In genomic region chr17:27473190-27473747, GRCh38 we compare ENCODE assay signal across 12 cellular contexts. TPM values are rescaled to one million over a fixed set of nuclear protein-coding genes. Genes with fewer than 3 reads are reported as not detected.
DNase-seq lines count a peak whose midpoint lies in the region; ATAC-seq and TF ChIP-seq lines count a peak whose summit lies in the region.
"Had no signal": no experiment of that assay in that cellular context is flagged by ENCODE, and none has a peak within 500 bp of the region (broad histone marks: within the 10 kb centered on the region; RNA-seq: fewer than 3 reads in every experiment).

No MANE protein-coding gene starts in this region.

- H3K36me3 Mint-ChIP-seq in activated naive CD4-positive, alpha-beta T cell treated with anti-CD3 and anti-CD28 coated beads for 36 hours (ENCODE audit: low read depth) = peaks cover 25% of the 10 kb centered on the region
- H3K36me3 Mint-ChIP-seq in activated B cell treated with CpG ODN at 0.5 μM for 24 hours (ENCODE audit: low read depth) (no peaks in the 10 kb centered on the region), glutamatergic neuron (ENCODE audit: unreplicated experiment) (no peaks in the 10 kb centered on the region), Caco-2 (ENCODE audit: insufficient read depth, unreplicated experiment) (no peaks in the 10 kb centered on the region)

- H3K27ac Mint-ChIP-seq in activated naive CD4-positive, alpha-beta T cell treated with anti-CD3 and anti-CD28 coated beads for 36 hours = peak overlapping the region; percentile 97
- peak overlapping the region; percentile 99 for H3K27ac Mint-ChIP-seq in activated B cell treated with CpG ODN at 0.5 μM for 24 hours
- H3K27ac Mint-ChIP-seq in glutamatergic neuron (ENCODE audit: unreplicated experiment) = peak overlapping the region; percentile 80
- no peak overlapping the region for H3K27ac Mint-ChIP-seq in Caco-2 (ENCODE audit: unreplicated experiment)

- no peaks in the 10 kb centered on the region for H3K27me3 ChIP-seq in thymus (ENCODE audit: control insufficient read depth, insufficient read depth)
- H3K27me3 ChIP-seq in Caco-2 (replicated peaks; ENCODE audit: control insufficient read depth, insufficient read depth, low read length) = no peaks in the 10 kb centered on the region
- H3K27me3 ChIP-seq: uterus had no signal

- POLR2A ChIA-PET in activated B cell treated with CpG ODN at 0.5 μM for 24 hours (lab: Charles Lee) = interaction anchor here (0.6 to 4.5 kb wide), 12 partner anchors 15 to 1080 kb away, joined by 3 to 61 read pairs (median 4); partner anchors contain the start of genes KSR1 and WSB1
- POLR2A ChIA-PET in Caco-2 (lab: Charles Lee) = no interaction called here

- H3K9me3 ChIP-seq in thymus (ENCODE audit: control insufficient read depth) (no peaks in the 10 kb centered on the region), Caco-2 (no peaks in the 10 kb centered on the region)
- H3K9me3 ChIP-seq: uterus had no signal

- H3K36me3 ChIP-seq in thymus (ENCODE audit: control insufficient read depth, insufficient read depth) (no peaks in the 10 kb centered on the region), Caco-2 (ENCODE audit: control insufficient read depth, insufficient read depth, low read length) (no peaks in the 10 kb centered on the region)
- H3K36me3 ChIP-seq: uterus had no signal

- CTCF ChIA-PET in activated naive CD4-positive, alpha-beta T cell treated with anti-CD3 and anti-CD28 coated beads for 36 hours (lab: Charles Lee) = interaction anchor here (0.6 to 6.4 kb wide), 10 partner anchors 18 to 140 kb away, joined by 3 to 43 read pairs (median 5); partner anchors contain the start of gene KSR1
- CTCF ChIA-PET in activated B cell treated with CpG ODN at 0.5 μM for 24 hours (lab: Charles Lee) = interaction anchor here (1.0 to 4.3 kb wide), 6 partner anchors 18 to 140 kb away, joined by 3 to 18 read pairs (median 3); partner anchors contain the start of gene KSR1
- CTCF ChIA-PET in Caco-2 (lab: Charles Lee) = interaction anchor here (1.1 to 3.9 kb wide), 2 partner anchors 18 to 130 kb away, joined by 3 to 16 read pairs; partner anchors contain the start of gene KSR1

- peak overlapping the region; percentile 45 for H3K4me3 Mint-ChIP-seq in activated naive CD4-positive, alpha-beta T cell treated with anti-CD3 and anti-CD28 coated beads for 36 hours
- H3K4me3 Mint-ChIP-seq in activated B cell treated with CpG ODN at 0.5 μM for 24 hours (peak overlapping the region; percentile 71), glutamatergic neuron (ENCODE audit: unreplicated experiment) (peak overlapping the region; percentile 66), Caco-2 (ENCODE audit: unreplicated experiment) (no peak overlapping the region)
- H3K4me3 Mint-ChIP-seq: brain had no signal

- H3K4me3 ChIP-seq in thymus (ENCODE audit: low read length) = no peak overlapping the region
- H3K4me3 ChIP-seq in Caco-2 (ENCODE audit: low read depth, low read length) = no peak overlapping the region
- H3K4me3 ChIP-seq: uterus had no signal

- TF ChIP-seq CTCF in activated B cell treated with CpG ODN at 0.5 μM for 24 hours (IDR thresholded peaks at IDR 0.05) = no peak
- TF ChIP-seq CTCF in glutamatergic neuron (IDR thresholded peaks at IDR 0.05; ENCODE audit: partially characterized antibody, unreplicated experiment) = no peak
- no peak for TF ChIP-seq CTCF in Caco-2 (IDR thresholded peaks at IDR 0.05; ENCODE audit: insufficient read depth in 1 of 2, low read depth in 1 of 2, low read length in 1 of 2, severe bottlenecking in 1 of 2, unreplicated experiment in 1 of 2)

- peak; percentile 65 for ATAC-seq in activated B cell treated with CpG ODN at 0.5 μM for 24 hours (ENCODE audit: low read depth)
- no peak for ATAC-seq in HG03565 (IDR thresholded peaks at IDR 0.05; ENCODE audit: unreplicated experiment)
- ATAC-seq in HG02840 (IDR thresholded peaks at IDR 0.05; ENCODE audit: low FRiP score, unreplicated experiment) = no peak

- DNase-seq in activated naive CD4-positive, alpha-beta T cell treated with anti-CD3 and anti-CD28 coated beads for 36 hours = no peak
- DNase-seq in activated naive CD4-positive, alpha-beta T cell treated with Interleukin-2 at 50 U/mL for 16 hours = no peak
- DNase-seq in activated B cell treated with CpG ODN at 0.5 μM for 24 hours (peak; percentile 56), glutamatergic neuron (no peak), Caco-2 (no peak)
- DNase-seq: NCI-H187 had no signal

- no peaks in the 10 kb centered on the region for H3K9me3 Mint-ChIP-seq in activated naive CD4-positive, alpha-beta T cell treated with anti-CD3 and anti-CD28 coated beads for 36 hours
- H3K9me3 Mint-ChIP-seq in activated B cell treated with CpG ODN at 0.5 μM for 24 hours = no peaks in the 10 kb centered on the region
- H3K9me3 Mint-ChIP-seq in glutamatergic neuron (ENCODE audit: unreplicated experiment) = peaks cover 13% of the 10 kb centered on the region
- H3K9me3 Mint-ChIP-seq in Caco-2 (ENCODE audit: unreplicated experiment) = no peaks in the 10 kb centered on the region
- H3K9me3 Mint-ChIP-seq: brain had no signal

- H3K4me1 ChIP-seq in thymus (ENCODE audit: control insufficient read depth, insufficient read depth, low read length) (peaks cover 5% of the 10 kb centered on the region), Caco-2 (no peaks in the 10 kb centered on the region)
- H3K4me1 ChIP-seq: parathyroid adenoma, uterus had no signal

- no TSS peak for BruUV-seq in Caco-2 (replicated peaks; lab: Mats Ljungman, UMichigan)

- H3K27me3 Mint-ChIP-seq in activated naive CD4-positive, alpha-beta T cell treated with anti-CD3 and anti-CD28 coated beads for 36 hours (ENCODE audit: low read depth) = no peaks in the 10 kb centered on the region
- H3K27me3 Mint-ChIP-seq in activated B cell treated with CpG ODN at 0.5 μM for 24 hours = no peaks in the 10 kb centered on the region
- peaks cover 18% of the 10 kb centered on the region for H3K27me3 Mint-ChIP-seq in glutamatergic neuron (ENCODE audit: unreplicated experiment)
- no peaks in the 10 kb centered on the region for H3K27me3 Mint-ChIP-seq in Caco-2 (ENCODE audit: insufficient read depth, unreplicated experiment)
- H3K27me3 Mint-ChIP-seq: brain had no signal

- peaks cover 94% of the 10 kb centered on the region for H3K4me1 Mint-ChIP-seq in activated naive CD4-positive, alpha-beta T cell treated with anti-CD3 and anti-CD28 coated beads for 36 hours (ENCODE audit: low read depth)
- peaks cover 88% of the 10 kb centered on the region for H3K4me1 Mint-ChIP-seq in activated B cell treated with CpG ODN at 0.5 μM for 24 hours
- H3K4me1 Mint-ChIP-seq in glutamatergic neuron (ENCODE audit: low read depth, unreplicated experiment) = peaks cover 71% of the 10 kb centered on the region
- peaks cover 7% of the 10 kb centered on the region for H3K4me1 Mint-ChIP-seq in Caco-2 (ENCODE audit: low read depth, unreplicated experiment)

- intact Hi-C loops in activated naive CD4-positive, alpha-beta T cell treated with anti-CD3 and anti-CD28 coated beads for 36 hours (cut with micrococcal nuclease) = loop anchor here (1.0 to 5.0 kb wide), 6 partner anchors 17 to 334 kb away; partner anchors contain the start of genes KSR1 and WSB1
- intact Hi-C loops in activated B cell treated with CpG ODN at 0.5 μM for 24 hours (cut with micrococcal nuclease) (loop anchor here (1.0 to 5.0 kb wide), 6 partner anchors 17 to 256 kb away; partner anchors contain the start of genes KSR1 and LGALS9), Caco-2 (cut with micrococcal nuclease; ENCODE audit: unreplicated experiment) (no loop called here)

- H3K27ac ChIP-seq in thymus (ENCODE audit: low read depth) = peak overlapping the region; percentile 75
- H3K27ac ChIP-seq: parathyroid adenoma had no signal

- WGBS in thymus = 77% methylated on average over 6 of the region's 6 CpGs

RNA-seq across cellular contexts. Expression of gene KSR1, which starts 17.0 kb away (rescaled TPM):
- total RNA-seq in activated naive CD4-positive, alpha-beta T cell treated with anti-CD3 and anti-CD28 coated beads for 36 hours = 100 to 1,000 TPM; 179 to 189 TPM
- total RNA-seq in activated B cell treated with CpG ODN at 0.5 μM for 24 hours (90.1 and 114 TPM in 2 replicates), glutamatergic neuron (ENCODE audit: unreplicated experiment) (203 TPM), Caco-2 (2022) (88.9 and 91.5 TPM in 2 replicates)
- polyA plus RNA-seq in thymus = 32.8 TPM
